1 cellular context compared by ENCODE assay signal in the genomic region with DNA sequence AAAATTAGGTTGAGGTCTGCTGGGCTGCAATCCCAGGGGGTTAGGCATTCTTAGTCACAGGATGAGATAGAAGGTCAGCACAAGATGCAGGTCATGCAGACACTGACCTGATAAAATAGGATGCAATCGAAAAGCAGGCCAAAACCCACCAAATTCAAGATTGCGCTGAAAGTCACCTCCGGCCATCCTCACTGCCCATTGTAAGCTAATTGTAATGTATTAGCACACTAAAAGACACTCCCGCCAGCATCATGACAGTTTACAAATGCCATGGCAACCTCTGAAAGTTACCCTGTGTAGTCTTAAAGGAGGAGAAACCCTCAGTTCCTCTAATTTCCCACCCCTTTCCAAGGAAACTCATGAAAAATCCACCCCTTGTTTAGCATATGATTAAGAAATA.
A peak's percentile ranks its signal among the peaks of the same experiment; 100 is the strongest.
TF ChIP-seq lines count a peak whose summit lies in the region.

No MANE protein-coding gene starts in this region.

TF ChIP-seq in PFSK-1, 5 proteins besides CTCF, POLR2A, EP300 and RAD21 (continued from another document):
- peak; percentile 17 for TF ChIP-seq FOXP2 (optimal IDR thresholded peaks at IDR 0.05; ENCODE audit: borderline replicate concordance, extremely low read depth, extremely low read length, insufficient read depth)
- no peak for TF ChIP-seq SIN3A (IDR thresholded peaks at IDR 0.05; ENCODE audit: borderline replicate concordance, insufficient read depth, low read length)
- no peak for TF ChIP-seq TAF1 (IDR thresholded peaks at IDR 0.05; ENCODE audit: borderline replicate concordance, insufficient read depth, low read length)
